Comparison of ENCODE assay signal across 9 cellular contexts in genomic region chr1:869499-870244, GRCh38. TPM values are rescaled to one million over a fixed set of nuclear protein-coding genes. Genes with fewer than 3 reads are reported as not detected.
A peak's percentile ranks its signal among the peaks of the same experiment; 100 is the strongest.
DNase-seq lines count a peak whose midpoint lies in the region; ATAC-seq, FAIRE-seq and TF ChIP-seq lines count a peak whose summit lies in the region.
"Had no signal": no experiment of that assay in that cellular context is flagged by ENCODE, and none has a peak within 500 bp of the region (broad histone marks: within the 10 kb centered on the region; RNA-seq: fewer than 3 reads in every experiment).

No MANE protein-coding gene starts in this region.

- peak; percentile 74 for TF ChIP-seq CTCF in bronchial epithelial cell (IDR thresholded peaks at IDR 0.05; ENCODE audit: insufficient read depth, low read length, severe bottlenecking)

- H3K4me3 ChIP-seq in bronchial epithelial cell (ENCODE audit: low read depth, low read length): no peak overlapping the region

- peak; percentile 98 for ATAC-seq in left lobe of liver
- no peak for ATAC-seq in HG03457 (IDR thresholded peaks at IDR 0.05; ENCODE audit: unreplicated experiment)

- peak; percentile 71 to 75 (median 72) for DNase-seq in NCI-H1417 (lab: John Stamatoyannopoulos, UW)
- DNase-seq in NCI-H1417 treated with DMSO at 0.1 percent for 48 hours (lab: John Stamatoyannopoulos, UW): no peak
- DNase-seq in NCI-H2171 (lab: John Stamatoyannopoulos, UW): peak; percentile 14
- DNase-seq in activated CD4-positive, CD25-positive, alpha-beta regulatory T cell treated with anti-CD3 and anti-CD28 coated beads, Interleukin-2, amount 50 U/mL, for 72 hours: peak; percentile 88
- peak; percentile 5 for DNase-seq in bronchial epithelial cell (ENCODE audit: low read depth)
- peak; percentile 74 for DNase-seq in left lobe of liver (ENCODE audit: low spot score)
- DNase-seq in stimulated activated CD4-positive, alpha-beta T cell treated with anti-CD3 and anti-CD28 coated beads, Interleukin-4, amount 100 ng/mL, for 24 hours: peak; percentile 82

- no peak for FAIRE-seq in bronchial epithelial cell (lab: Jason Lieb, UNC)
- FAIRE-seq: G401.6 had no signal

- no peaks in the 10 kb centered on the region for H3K27me3 ChIP-seq in bronchial epithelial cell (ENCODE audit: control insufficient read depth, insufficient read depth, low read length)

- H3K36me3 ChIP-seq in bronchial epithelial cell (ENCODE audit: control insufficient read depth, insufficient read depth, low read length): no peaks in the 10 kb centered on the region

RNA-seq across cellular contexts. Expression of gene SAMD11, which starts 54.1 kb away (rescaled TPM):
- total RNA-seq in bronchial epithelial cell (0.51 and 0.53 TPM in 2 replicates), left lobe of liver (4.9 TPM)
